Comparison of ENCODE assay signal across 1 cellular context in genomic region chr2:9311488-9311887, GRCh38.
TF ChIP-seq lines count a peak whose summit lies in the region.

No MANE protein-coding gene starts in this region.

TF ChIP-seq in IMR-90, 13 proteins besides CTCF, POLR2A, EP300 and RAD21 (continued from another document):
- TF ChIP-seq ELK1 (IDR thresholded peaks at IDR 0.05; ENCODE audit: borderline replicate concordance, low read depth, low read length) (no peak), RCOR1 (IDR thresholded peaks at IDR 0.05; ENCODE audit: insufficient replicate concordance, low read length) (peak; percentile 16), RFX5 (IDR thresholded peaks at IDR 0.05; ENCODE audit: low read depth, low read length) (no peak)
TF ChIP-seq in IMR-90: peak in this region for 3.
